ENCODE assay signal across 28 cellular contexts in genomic region chr18:12312936-12313335, GRCh38. TPM values are rescaled to one million over a fixed set of nuclear protein-coding genes. Genes with fewer than 3 reads are reported as not detected.
DNase-seq lines count a peak whose midpoint lies in the region; ATAC-seq, FAIRE-seq and TF ChIP-seq lines count a peak whose summit lies in the region.
"Had no signal": no experiment of that assay in that cellular context is flagged by ENCODE, and none has a peak within 500 bp of the region (broad histone marks: within the 10 kb centered on the region; RNA-seq: fewer than 3 reads in every experiment).

No MANE protein-coding gene starts in this region.

- no peaks in the 10 kb centered on the region for H3K9me3 Mint-ChIP-seq in endothelial cell (ENCODE audit: unreplicated experiment)

- WGBS in heart left ventricle, 4 donors, result 75 to 87% (median 78%) methylated on average over 1 of the region's 1 CpG
- 60 to 100% methylated on average over 1 of the region's 1 CpG for WGBS in transverse colon (ENCODE audit: low coverage in 1 of 2), 2 donors
- 83 to 93% methylated on average over 1 of the region's 1 CpG; no CpG with 5 or more reads in 1 of the 3 donors for WGBS in small intestine, 3 donors

- H3K4me1 ChIP-seq in left ventricle myocardium inferior (peaks cover 78% of the 10 kb centered on the region), heart left ventricle (peaks cover 0 to 73% (median 61%) of the 10 kb centered on the region in 12 donors), muscle layer of colon (ENCODE audit: insufficient read depth, low read length) (peaks cover 66% of the 10 kb centered on the region), transverse colon (peaks cover 4 to 61% (median 27%) of the 10 kb centered on the region in 4 donors), small intestine (ENCODE audit: control insufficient read depth in 2 of 2, insufficient read depth in 1 of 2, low read depth in 1 of 2, low read length in 1 of 2) (peaks cover 0 to 2% of the 10 kb centered on the region in 2 donors)
- H3K4me1 ChIP-seq: neural progenitor cell had no signal

- peak overlapping the region; percentile 81 for H3K27ac ChIP-seq in left ventricle myocardium inferior (replicated peaks)
- H3K27ac ChIP-seq in heart left ventricle, result peak overlapping the region in 2 of 12 donors; percentile 47 to 82
- peak overlapping the region; percentile 46 for H3K27ac ChIP-seq in muscle layer of colon (ENCODE audit: low read depth, low read length)
- peak overlapping the region; percentile 57 to 85 (median 69) for H3K27ac ChIP-seq in transverse colon
- no peak overlapping the region for H3K27ac ChIP-seq in small intestine (ENCODE audit: low read depth in 1 of 2, low read length in 1 of 2)
- H3K27ac ChIP-seq: colonic mucosa, foreskin keratinocyte, neural progenitor cell, psoas muscle, VCaP had no signal

- DNase-seq in left ventricle myocardium inferior (no peak), heart left ventricle (no peak), endothelial cell (ENCODE audit: low spot score) (no peak), transverse colon (no peak), small intestine (no peak)
- DNase-seq: 8988T; activated CD4-positive, alpha-beta T cell treated with anti-CD3 and anti-CD28 coated beads, Interleukin-2, amount 50 U/mL, for 1 hour; activated naive CD8-positive, alpha-beta T cell treated with anti-CD3 and anti-CD28 coated beads for 36 hours; colonic mucosa; endodermal cell; foreskin keratinocyte; H9; mucosa of descending colon; NCI-H1436 treated with DMSO at 0.1 percent for 48 hours; NCI-H510A treated with DMSO at 0.1 percent for 48 hours; psoas muscle; spleen; stimulated activated CD4-positive, alpha-beta T cell treated with anti-CD3 and anti-CD28 coated beads, Interleukin-4, amount 100 ng/mL, for 4 hours; stimulated activated naive CD8-positive, alpha-beta T cell treated with anti-CD3 and anti-CD28 coated beads, Interleukin-15, Interleukin-2, amounts not matched to agents 100 U/mL and 50 U/mL, for 24 hours had no signal

- H3K9ac ChIP-seq in muscle layer of colon (ENCODE audit: low read length), result no peak overlapping the region
- H3K9ac ChIP-seq: neural progenitor cell had no signal

- no peak overlapping the region for H3K4me3 ChIP-seq in left ventricle myocardium inferior
- no peak overlapping the region for H3K4me3 ChIP-seq in heart left ventricle
- H3K4me3 ChIP-seq in muscle layer of colon (ENCODE audit: low read depth in 1 of 2, low read length in 2 of 2), result no peak overlapping the region
- no peak overlapping the region for H3K4me3 ChIP-seq in transverse colon
- H3K4me3 ChIP-seq in small intestine (ENCODE audit: low read depth in 1 of 2, low read length in 2 of 2), result no peak overlapping the region
- H3K4me3 ChIP-seq: colonic mucosa, mucosa of descending colon, neural progenitor cell, psoas muscle, spleen had no signal

- peaks cover 42% of the 10 kb centered on the region for H3K4me1 Mint-ChIP-seq in endothelial cell (ENCODE audit: unreplicated experiment)

- peak overlapping the region; percentile 8 for H3K4me3 Mint-ChIP-seq in endothelial cell (ENCODE audit: unreplicated experiment)
- H3K4me3 Mint-ChIP-seq: activated naive CD8-positive, alpha-beta T cell treated with anti-CD3 and anti-CD28 coated beads for 36 hours; CD14-positive monocyte; endodermal cell; H9; neural progenitor cell had no signal

- FAIRE-seq in small intestine (lab: Jason Lieb, UNC), result no peak
- FAIRE-seq: islet of Langerhans had no signal

- TF ChIP-seq CTCF in left ventricle myocardium inferior (IDR thresholded peaks at IDR 0.05; ENCODE audit: borderline replicate concordance), result no peak
- no peak for TF ChIP-seq CTCF in heart left ventricle (IDR thresholded peaks at IDR 0.05)
- TF ChIP-seq CTCF in endothelial cell (IDR thresholded peaks at IDR 0.05; ENCODE audit: unreplicated experiment), result no peak
- TF ChIP-seq CTCF in transverse colon (IDR thresholded peaks at IDR 0.05), result no peak

- no peak overlapping the region for H3K27ac Mint-ChIP-seq in endothelial cell (ENCODE audit: unreplicated experiment)
- H3K27ac Mint-ChIP-seq: activated naive CD8-positive, alpha-beta T cell treated with anti-CD3 and anti-CD28 coated beads for 36 hours; endodermal cell; H9; neural progenitor cell had no signal

- no peak for ATAC-seq in heart left ventricle
- no peak for ATAC-seq in HG03460 (IDR thresholded peaks at IDR 0.05; ENCODE audit: unreplicated experiment)
- ATAC-seq in GM18907 (IDR thresholded peaks at IDR 0.05; ENCODE audit: unreplicated experiment), result no peak
- ATAC-seq: foreskin keratinocyte; mucosa of descending colon; psoas muscle; stimulated activated naive CD8-positive, alpha-beta T cell treated with anti-CD3 and anti-CD28 coated beads, Interleukin-15, Interleukin-2, amounts not matched to agents 100 U/mL and 50 U/mL, for 24 hours had no signal

- H3K36me3 ChIP-seq in left ventricle myocardium inferior, result peaks cover 43% of the 10 kb centered on the region
- H3K36me3 ChIP-seq in heart left ventricle, result peaks cover 0 to 70% (median 41%) of the 10 kb centered on the region in 9 donors
- H3K36me3 ChIP-seq in muscle layer of colon (ENCODE audit: insufficient read depth, low read length), result peaks cover 39% of the 10 kb centered on the region
- H3K36me3 ChIP-seq in transverse colon, result peaks cover 0 to 10% (median 3%) of the 10 kb centered on the region in 4 donors
- peaks cover 0 to 3% of the 10 kb centered on the region in 2 donors for H3K36me3 ChIP-seq in small intestine (ENCODE audit: control insufficient read depth in 2 of 2, insufficient read depth in 2 of 2, low read length in 2 of 2)
- H3K36me3 ChIP-seq: colonic mucosa had no signal

- peaks cover 51% of the 10 kb centered on the region for H3K36me3 Mint-ChIP-seq in endothelial cell (ENCODE audit: low read depth, unreplicated experiment)

- intact Hi-C loops in left ventricle myocardium inferior (cut with micrococcal nuclease) (no loop called here), heart left ventricle (cut with DNase I) (no loop called here), transverse colon (cut with DNase I; ENCODE audit: low total_unique reads) (no loop called here)

- H3K27me3 ChIP-seq in left ventricle myocardium inferior (ENCODE audit: low read depth) (no peaks in the 10 kb centered on the region), heart left ventricle (no peaks in the 10 kb centered on the region), muscle layer of colon (ENCODE audit: control insufficient read depth in 1 of 2, insufficient read depth in 2 of 2, low read length in 2 of 2) (no peaks in the 10 kb centered on the region), transverse colon (peaks cover 20% of the 10 kb centered on the region), small intestine (ENCODE audit: control insufficient read depth in 2 of 2, insufficient read depth in 2 of 2, low read length in 2 of 2) (no peaks in the 10 kb centered on the region)
- H3K27me3 ChIP-seq: foreskin keratinocyte had no signal

- TF ChIP-seq POLR2A in heart left ventricle (IDR thresholded peaks at IDR 0.05), result no peak
- TF ChIP-seq POLR2A in transverse colon (IDR thresholded peaks at IDR 0.05), result no peak

- no peaks in the 10 kb centered on the region for H3K27me3 Mint-ChIP-seq in endothelial cell (ENCODE audit: unreplicated experiment)

- TF ChIP-seq EP300 in transverse colon (IDR thresholded peaks at IDR 0.05; ENCODE audit: low read depth), result no peak

- H3K9me3 ChIP-seq in left ventricle myocardium inferior (replicated peaks), result peaks cover 9% of the 10 kb centered on the region
- peaks cover 0 to 14% (median 8%) of the 10 kb centered on the region in 12 donors for H3K9me3 ChIP-seq in heart left ventricle
- H3K9me3 ChIP-seq in muscle layer of colon (ENCODE audit: low read length), result peaks cover 8% of the 10 kb centered on the region
- peaks cover 4 to 5% of the 10 kb centered on the region in 2 donors for H3K9me3 ChIP-seq in transverse colon
- no peaks in the 10 kb centered on the region for H3K9me3 ChIP-seq in small intestine (ENCODE audit: control insufficient read depth, low read depth)
- H3K9me3 ChIP-seq: colonic mucosa had no signal

- in situ Hi-C loops in transverse colon (cut with MboI; ENCODE audit: low pct_ligation_motif_present in 1 of 4, low pct_unique_long_range_greater_than_20kb in 1 of 4, low sequenced_read_pairs in 3 of 4), result no loop called here

RNA-seq across cellular contexts. Expression of gene TUBB6, which starts 4.9 kb away (rescaled TPM):
- 81.5 TPM for total RNA-seq in left ventricle myocardium inferior
- total RNA-seq in heart left ventricle, result 100 to 1,000 TPM in 6 of 9 donors, 10 to 100 TPM in 3; 64.8 to 421 (median 126) TPM
- 100 to 1,000 TPM in 1 of 2 donors, 10 to 100 TPM in 1; 90.4 to 800 TPM for polyA plus RNA-seq in heart left ventricle
- 301 TPM for total RNA-seq in endothelial cell (ENCODE audit: unreplicated experiment)
- total RNA-seq in transverse colon, result 100 to 1,000 TPM in 2 of 4 donors, 10 to 100 TPM in 2; 61.0 to 164 (median 108) TPM
- polyA plus RNA-seq in small intestine, result 10 to 100 TPM; 11.9 to 56.4 (median 33.5) TPM

RNA-seq across cellular contexts. Expression of gene CIDEA, which starts 58.8 kb away (rescaled TPM):
- 0.33 TPM for total RNA-seq in left ventricle myocardium inferior
- 10 to 100 TPM in 1 of 9 donors, 1 to 10 TPM in 3, under 1 TPM in 2, not detected in 3; 0.35 to 17.1 (median 2.4) TPM for total RNA-seq in heart left ventricle
- 1 to 10 TPM in 1 of 2 donors, under 1 TPM in 1; 0.61 to 1.8 TPM for polyA plus RNA-seq in heart left ventricle
- total RNA-seq in endothelial cell (ENCODE audit: unreplicated experiment), result 0.97 TPM
- 1 to 10 TPM in 2 of 4 donors, under 1 TPM in 1, not detected in 1; 0.68 to 3.8 (median 3.7) TPM for total RNA-seq in transverse colon
- 1 to 10 TPM in 2 of 3 donors, not detected in 1; 1.6 to 8.8 TPM for polyA plus RNA-seq in small intestine
- total RNA-seq: activated naive CD8-positive, alpha-beta T cell treated with anti-CD3 and anti-CD28 coated beads for 36 hours; colonic mucosa; endodermal cell; H9; liver; spleen; T-helper 2 cell treated with Interferon-gamma antibody and Interleukin-4, amounts not matched to agents 100 ng/mL and 5 ng/mL, for 36 hours had no signal
- polyA plus RNA-seq: CD14-positive monocyte, liver, spleen had no signal

Comparison
In these comparisons a context has a peak if more than half of its experiments do, and no peak if none do; other contexts are left out.
1. H3K27ac ChIP-seq: peak in left ventricle myocardium inferior (single experiment), muscle layer of colon (single experiment) and transverse colon (4 of 4); none in small intestine (0 of 2).